Comparison of ENCODE assay signal across 2 cellular contexts in genomic region chr11:18765554-18765953, GRCh38.
TF ChIP-seq lines count a peak whose summit lies in the region.

No MANE protein-coding gene starts in this region.

TF ChIP-seq in SK-N-SH, 30 proteins besides CTCF, POLR2A, EP300 and RAD21 (continued from another document):
- TF ChIP-seq MXI1 (IDR thresholded peaks at IDR 0.05; ENCODE audit: low read depth, low read length) (no peak), JUND (IDR thresholded peaks at IDR 0.05) (no peak), POLR2AphosphoS5 (IDR thresholded peaks at IDR 0.05; ENCODE audit: low read depth, low read length) (no peak), MEF2A (IDR thresholded peaks at IDR 0.05; ENCODE audit: borderline replicate concordance, low read depth) (no peak), YY1 (IDR thresholded peaks at IDR 0.05; ENCODE audit: low read depth) (no peak), FOXJ3 (CRISPR knock-in tag; IDR thresholded peaks at IDR 0.05) (no peak), GABPA (IDR thresholded peaks at IDR 0.05; ENCODE audit: low read depth) (no peak), CHD2 (IDR thresholded peaks at IDR 0.05; ENCODE audit: low read length, partially characterized antibody) (no peak), MAX (IDR thresholded peaks at IDR 0.05; ENCODE audit: low read depth) (no peak), ZBTB33 (IDR thresholded peaks at IDR 0.05; ENCODE audit: borderline replicate concordance, low read depth) (no peak)

TF ChIP-seq in SK-N-SH treated with all-trans-retinoic acid at 6 μM for 48 hours, 23 proteins besides CTCF, POLR2A, EP300 and RAD21 (continued from another document):
- TF ChIP-seq ZC3H10 (CRISPR knock-in tag; IDR thresholded peaks at IDR 0.05) = no peak
- TF ChIP-seq PPARA (CRISPR knock-in tag; IDR thresholded peaks at IDR 0.05; ENCODE audit: borderline replicate concordance) = no peak
- no peak for TF ChIP-seq ARNTL (CRISPR knock-in tag; IDR thresholded peaks at IDR 0.05; ENCODE audit: borderline replicate concordance, low read depth)
- TF ChIP-seq POU6F1 (CRISPR knock-in tag; IDR thresholded peaks at IDR 0.05; ENCODE audit: borderline replicate concordance, low read depth) = no peak
- TF ChIP-seq CREB5 (CRISPR knock-in tag; IDR thresholded peaks at IDR 0.05; ENCODE audit: low read depth) = no peak
